ENCODE assay signal across 12 cellular contexts in the genomic region with DNA sequence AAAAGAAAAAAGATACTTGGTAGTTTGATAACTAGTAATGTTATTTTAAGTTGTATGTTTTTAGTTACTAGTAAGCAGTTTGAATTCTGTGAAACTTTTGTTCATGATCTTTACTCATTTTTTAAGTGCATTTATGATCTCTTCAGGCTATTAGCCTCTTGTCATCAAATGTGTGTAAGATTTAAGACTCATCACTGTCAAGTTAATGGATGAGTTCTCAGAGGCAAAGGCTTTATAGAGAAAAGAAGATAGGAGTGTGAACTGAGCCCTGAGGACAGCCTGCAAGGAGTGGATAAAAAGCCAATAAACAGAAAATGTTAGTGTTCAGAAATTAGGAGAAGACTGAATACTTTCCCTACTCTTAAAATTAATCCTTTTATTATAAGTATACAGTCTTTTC. TPM values are rescaled to one million over a fixed set of nuclear protein-coding genes. Genes with fewer than 3 reads are reported as not detected.
DNase-seq lines count a peak whose midpoint lies in the region; ATAC-seq and TF ChIP-seq lines count a peak whose summit lies in the region.
"Had no signal": no experiment of that assay in that cellular context is flagged by ENCODE, and none has a peak within 500 bp of the region (broad histone marks: within the 10 kb centered on the region; RNA-seq: fewer than 3 reads in every experiment).

No MANE protein-coding gene starts in this region.

- no peaks in the 10 kb centered on the region for H3K27me3 Mint-ChIP-seq in activated CD8-positive, alpha-beta memory T cell treated with anti-CD3 and anti-CD28 coated beads, Interleukin-2, amount 10 ng/mL, durations not matched to agents 7 days and 5 days
- H3K27me3 Mint-ChIP-seq in stimulated activated naive CD8-positive, alpha-beta T cell treated with anti-CD3 and anti-CD28 coated beads, Interleukin-15, amount 100 ng/mL, for 72 hours, result no peaks in the 10 kb centered on the region

- H3K36me3 Mint-ChIP-seq in activated CD8-positive, alpha-beta memory T cell treated with anti-CD3 and anti-CD28 coated beads, Interleukin-2, amount 10 ng/mL, durations not matched to agents 7 days and 5 days, result peaks cover 51% of the 10 kb centered on the region

- peak overlapping the region; percentile 69 for H3K4me3 Mint-ChIP-seq in activated CD8-positive, alpha-beta memory T cell treated with anti-CD3 and anti-CD28 coated beads, Interleukin-2, amount 10 ng/mL, durations not matched to agents 7 days and 5 days
- H3K4me3 Mint-ChIP-seq in stimulated activated naive CD8-positive, alpha-beta T cell treated with anti-CD3 and anti-CD28 coated beads, Interleukin-15, amount 100 ng/mL, for 72 hours, result peak overlapping the region; percentile 55 to 69
- H3K4me3 Mint-ChIP-seq: nephron had no signal

- no peak overlapping the region for H3K9ac ChIP-seq in SK-N-SH

- TF ChIP-seq EP300 in SK-N-SH (IDR thresholded peaks at IDR 0.05; ENCODE audit: borderline replicate concordance in 1 of 2, low read depth in 1 of 2, low read length in 1 of 2), result no peak

- no peak for ATAC-seq in activated CD8-positive, alpha-beta memory T cell treated with anti-CD3 and anti-CD28 coated beads, Interleukin-2, amount 10 ng/mL, durations not matched to agents 7 days and 5 days
- no peak for ATAC-seq in stimulated activated naive CD8-positive, alpha-beta T cell treated with anti-CD3 and anti-CD28 coated beads, Interleukin-15, amount 100 ng/mL, for 72 hours

- TF ChIP-seq RAD21 in SK-N-SH (IDR thresholded peaks at IDR 0.05; ENCODE audit: low read length), result no peak

- no peak overlapping the region for H3K4me3 ChIP-seq in SK-N-SH (ENCODE audit: low read depth in 2 of 2, low read length in 1 of 2)
- H3K4me3 ChIP-seq: upper lobe of right lung had no signal

- peaks cover 78% of the 10 kb centered on the region for H3K4me1 Mint-ChIP-seq in activated CD8-positive, alpha-beta memory T cell treated with anti-CD3 and anti-CD28 coated beads, Interleukin-2, amount 10 ng/mL, durations not matched to agents 7 days and 5 days
- peaks cover 82% of the 10 kb centered on the region for H3K4me1 Mint-ChIP-seq in stimulated activated naive CD8-positive, alpha-beta T cell treated with anti-CD3 and anti-CD28 coated beads, Interleukin-15, amount 100 ng/mL, for 72 hours

- H3K9me3 ChIP-seq in SK-N-SH, result no peaks in the 10 kb centered on the region
- H3K9me3 ChIP-seq: upper lobe of right lung had no signal

- POLR2A ChIA-PET in SK-N-SH (lab: Yijun Ruan, JAX), result no interaction called here

- H3F3A ChIP-seq in SK-N-SH (replicated peaks; ENCODE audit: insufficient read depth), result peaks cover 51% of the 10 kb centered on the region

- no peaks in the 10 kb centered on the region for H3K9me3 Mint-ChIP-seq in activated CD8-positive, alpha-beta memory T cell treated with anti-CD3 and anti-CD28 coated beads, Interleukin-2, amount 10 ng/mL, durations not matched to agents 7 days and 5 days (ENCODE audit: low read depth)
- H3K9me3 Mint-ChIP-seq in stimulated activated naive CD8-positive, alpha-beta T cell treated with anti-CD3 and anti-CD28 coated beads, Interleukin-15, amount 100 ng/mL, for 72 hours, result no peaks in the 10 kb centered on the region
- H3K9me3 Mint-ChIP-seq: nephron had no signal

- CTCF ChIA-PET in activated CD8-positive, alpha-beta memory T cell treated with anti-CD3 and anti-CD28 coated beads, Interleukin-2, amount 10 ng/mL, durations not matched to agents 7 days and 5 days (lab: Charles Lee), result interaction anchor here (0.6 to 2.9 kb wide), 5 partner anchors 11 to 25 kb away, joined by 3 to 9 read pairs (median 8); a partner anchor contains a TSS
- CTCF ChIA-PET in SK-N-SH (lab: Yijun Ruan, JAX), result no interaction called here

- peaks cover 18 to 27% of the 10 kb centered on the region in 2 experiments; a peak in 3 of 4 replicates for H3K4me1 ChIP-seq in SK-N-SH (ENCODE audit: control insufficient read depth in 1 of 2, insufficient read depth in 2 of 2, low read depth in 1 of 2, low read length in 1 of 2)

- peaks cover 55% of the 10 kb centered on the region for H4K20me1 ChIP-seq in SK-N-SH (ENCODE audit: insufficient read depth)

- no peak for TF ChIP-seq CTCF in SK-N-SH (IDR thresholded peaks at IDR 0.05)

- H3K79me2 ChIP-seq in SK-N-SH (ENCODE audit: insufficient read depth), result peaks cover 99% of the 10 kb centered on the region

- no peak overlapping the region for H3K4me2 ChIP-seq in SK-N-SH

- peak overlapping the region; percentile 93 for H3K27ac Mint-ChIP-seq in activated CD8-positive, alpha-beta memory T cell treated with anti-CD3 and anti-CD28 coated beads, Interleukin-2, amount 10 ng/mL, durations not matched to agents 7 days and 5 days
- H3K27ac Mint-ChIP-seq in stimulated activated naive CD8-positive, alpha-beta T cell treated with anti-CD3 and anti-CD28 coated beads, Interleukin-15, amount 100 ng/mL, for 72 hours, result peak overlapping the region; percentile 82 to 99

- H3K9me2 ChIP-seq in SK-N-SH, result no peaks in the 10 kb centered on the region

- H2AFZ ChIP-seq in SK-N-SH (ENCODE audit: low read depth), result no peak overlapping the region

- DNase-seq in activated CD8-positive, alpha-beta memory T cell treated with anti-CD3 and anti-CD28 coated beads, Interleukin-2, amount 10 ng/mL, durations not matched to agents 7 days and 5 days, result no peak
- DNase-seq in activated CD8-positive, alpha-beta memory T cell treated with anti-CD3 and anti-CD28 coated beads, Interleukin-2, amount 50 U/mL, for 4 hours, result no peak
- DNase-seq in SK-N-SH (no peak), epithelial cell of prostate (ENCODE audit: low read depth, low spot score) (no peak), NCI-H146 treated with DMSO at 0.1 percent for 48 hours (lab: John Stamatoyannopoulos, UW; ENCODE audit: unreplicated experiment) (no peak), CD1c-positive myeloid dendritic cell (ENCODE audit: extremely low spot score) (no peak), RPMI8226 (no peak)
- no peak for DNase-seq in stimulated activated naive CD8-positive, alpha-beta T cell treated with anti-CD3 and anti-CD28 coated beads, Interleukin-15, amount 100 ng/mL, for 72 hours
- DNase-seq: NCI-H187 treated with DMSO at 0.1 percent for 48 hours; stimulated activated CD4-positive, alpha-beta T cell treated with anti-CD3 and anti-CD28 coated beads, Interleukin-4, amount 100 ng/mL, for 1 hour; upper lobe of right lung had no signal

- H3K36me3 ChIP-seq in SK-N-SH (replicated peaks in 1 of 2; ENCODE audit: control insufficient read depth in 1 of 2, insufficient read depth in 2 of 2, low read length in 1 of 2), result peaks cover 29 to 31% of the 10 kb centered on the region in 2 experiments

- H3K27me3 ChIP-seq in SK-N-SH (ENCODE audit: insufficient read depth), result no peaks in the 10 kb centered on the region
- H3K27me3 ChIP-seq: upper lobe of right lung had no signal

- H3K27ac ChIP-seq in SK-N-SH (ENCODE audit: low read depth in 2 of 2, low read length in 1 of 2) (peak overlapping the region; percentile 26 to 84; a peak in 3 of 4 replicates), epithelial cell of prostate (peak overlapping the region; percentile 63)

TF ChIP-seq in SK-N-SH, 30 proteins besides CTCF, POLR2A, EP300 and RAD21:
- TF ChIP-seq SIN3A (IDR thresholded peaks at IDR 0.05; ENCODE audit: borderline replicate concordance, low read depth, low read length) (no peak), NRF1 (IDR thresholded peaks at IDR 0.05; ENCODE audit: low read depth, low read length) (no peak)

RNA-seq across cellular contexts. Expression of a gene that starts 13.5 kb away (rescaled TPM):
- 100 to 1,000 TPM; 222 to 302 TPM for total RNA-seq in activated CD8-positive, alpha-beta memory T cell treated with anti-CD3 and anti-CD28 coated beads, Interleukin-2, amount 10 ng/mL, durations not matched to agents 7 days and 5 days
- polyA plus RNA-seq in SK-N-SH (2012; rRNA removed), result 99.1 and 101 TPM in 2 replicates
- polyA plus RNA-seq in SK-N-SH (2012; cell fraction: cytosol; rRNA removed), result 121 and 162 TPM in 2 replicates
- 27.9 and 46.5 TPM in 2 replicates for polyA plus RNA-seq in SK-N-SH (2012; cell fraction: nucleus; rRNA removed)

RNA-seq across cellular contexts. Expression of a gene that starts 20.6 kb away (rescaled TPM):
- 10 to 100 TPM; 67.5 to 76.9 TPM for total RNA-seq in activated CD8-positive, alpha-beta memory T cell treated with anti-CD3 and anti-CD28 coated beads, Interleukin-2, amount 10 ng/mL, durations not matched to agents 7 days and 5 days
- 1.1 and 1.3 TPM in 2 replicates for polyA plus RNA-seq in SK-N-SH (2012; rRNA removed)
- polyA plus RNA-seq in SK-N-SH (2012; cell fraction: cytosol; rRNA removed), result 1.4 and 1.6 TPM in 2 replicates
- polyA plus RNA-seq in SK-N-SH (2012; cell fraction: nucleus; rRNA removed), result 2.6 and 2.7 TPM in 2 replicates
